Comparison of ENCODE assay signal across 3 cellular contexts in the genomic region with DNA sequence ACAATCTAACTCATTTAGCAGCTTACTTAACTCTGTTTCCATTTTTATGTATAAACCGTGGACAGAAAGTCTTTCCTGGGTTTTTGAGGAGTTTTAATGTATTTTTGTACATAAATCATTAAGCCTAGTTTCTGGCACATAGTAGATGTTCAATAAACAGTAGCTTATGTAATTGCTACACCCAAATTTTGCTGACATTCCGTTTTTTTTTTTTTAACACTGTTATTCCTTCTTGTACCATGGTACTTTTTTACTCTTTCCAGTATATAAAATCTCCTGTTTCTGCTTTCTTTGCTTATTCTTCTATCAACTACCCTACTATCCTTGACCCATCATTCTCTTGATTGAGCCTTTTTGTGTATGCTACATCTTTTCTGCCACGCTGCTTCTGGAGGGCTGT.
TF ChIP-seq lines count a peak whose summit lies in the region.

No MANE protein-coding gene starts in this region.

TF ChIP-seq in A549, 52 proteins besides CTCF, POLR2A, EP300 and RAD21:
- TF ChIP-seq EHF (CRISPR knock-in tag; IDR thresholded peaks at IDR 0.05) (no peak), MAFK (IDR thresholded peaks at IDR 0.05; ENCODE audit: partially characterized antibody) (peak; percentile 80)
TF ChIP-seq in A549: peak in this region for 1.

TF ChIP-seq in IMR-90, 13 proteins besides CTCF, POLR2A, EP300 and RAD21:
- TF ChIP-seq FOS (IDR thresholded peaks at IDR 0.05; ENCODE audit: low read depth, low read length), result no peak
- peak; percentile 61 for TF ChIP-seq MAFK (IDR thresholded peaks at IDR 0.05; ENCODE audit: low read depth, low read length)
- TF ChIP-seq, protein P1, sequence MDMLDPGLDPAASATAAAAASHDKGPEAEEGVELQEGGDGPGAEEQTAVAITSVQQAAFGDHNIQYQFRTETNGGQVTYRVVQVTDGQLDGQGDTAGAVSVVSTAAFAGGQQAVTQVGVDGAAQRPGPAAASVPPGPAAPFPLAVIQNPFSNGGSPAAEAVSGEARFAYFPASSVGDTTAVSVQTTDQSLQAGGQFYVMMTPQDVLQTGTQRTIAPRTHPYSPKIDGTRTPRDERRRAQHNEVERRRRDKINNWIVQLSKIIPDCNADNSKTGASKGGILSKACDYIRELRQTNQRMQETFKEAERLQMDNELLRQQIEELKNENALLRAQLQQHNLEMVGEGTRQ (IDR thresholded peaks at IDR 0.05; ENCODE audit: low read depth, low read length), result no peak

TF ChIP-seq in K562, 482 proteins besides CTCF, POLR2A, EP300 and RAD21:
- TF ChIP-seq, protein P2, sequence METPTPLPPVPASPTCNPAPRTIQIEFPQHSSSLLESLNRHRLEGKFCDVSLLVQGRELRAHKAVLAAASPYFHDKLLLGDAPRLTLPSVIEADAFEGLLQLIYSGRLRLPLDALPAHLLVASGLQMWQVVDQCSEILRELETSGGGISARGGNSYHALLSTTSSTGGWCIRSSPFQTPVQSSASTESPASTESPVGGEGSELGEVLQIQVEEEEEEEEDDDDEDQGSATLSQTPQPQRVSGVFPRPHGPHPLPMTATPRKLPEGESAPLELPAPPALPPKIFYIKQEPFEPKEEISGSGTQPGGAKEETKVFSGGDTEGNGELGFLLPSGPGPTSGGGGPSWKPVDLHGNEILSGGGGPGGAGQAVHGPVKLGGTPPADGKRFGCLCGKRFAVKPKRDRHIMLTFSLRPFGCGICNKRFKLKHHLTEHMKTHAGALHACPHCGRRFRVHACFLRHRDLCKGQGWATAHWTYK (CRISPR knock-in tag; IDR thresholded peaks at IDR 0.05), result no peak
- no peak for TF ChIP-seq NONO (IDR thresholded peaks at IDR 0.05; ENCODE audit: low read depth in 2 of 2, low read length in 1 of 2)
- peak; percentile 81 for TF ChIP-seq ZNF316 (IDR thresholded peaks at IDR 0.05)
- TF ChIP-seq, protein P3, sequence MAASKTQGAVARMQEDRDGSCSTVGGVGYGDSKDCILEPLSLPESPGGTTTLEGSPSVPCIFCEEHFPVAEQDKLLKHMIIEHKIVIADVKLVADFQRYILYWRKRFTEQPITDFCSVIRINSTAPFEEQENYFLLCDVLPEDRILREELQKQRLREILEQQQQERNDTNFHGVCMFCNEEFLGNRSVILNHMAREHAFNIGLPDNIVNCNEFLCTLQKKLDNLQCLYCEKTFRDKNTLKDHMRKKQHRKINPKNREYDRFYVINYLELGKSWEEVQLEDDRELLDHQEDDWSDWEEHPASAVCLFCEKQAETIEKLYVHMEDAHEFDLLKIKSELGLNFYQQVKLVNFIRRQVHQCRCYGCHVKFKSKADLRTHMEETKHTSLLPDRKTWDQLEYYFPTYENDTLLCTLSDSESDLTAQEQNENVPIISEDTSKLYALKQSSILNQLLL (CRISPR knock-in tag; IDR thresholded peaks at IDR 0.05; ENCODE audit: borderline replicate concordance), result no peak
- peak; percentile 31; the same call in 1 of the 2 replicates for TF ChIP-seq C11orf30 (IDR thresholded peaks at IDR 0.05; ENCODE audit: low read depth)
- TF ChIP-seq MAFG (tag; conservative IDR thresholded peaks at IDR 0.05), result peak; percentile 46
- TF ChIP-seq SMAD1 (IDR thresholded peaks at IDR 0.05; ENCODE audit: low read depth, low read length, partially characterized antibody), result no peak
- no peak for TF ChIP-seq ASH1L (IDR thresholded peaks at IDR 0.05; ENCODE audit: borderline replicate concordance, low read depth, partially characterized antibody)
- TF ChIP-seq BCOR (IDR thresholded peaks at IDR 0.05), result no peak
- no peak for TF ChIP-seq SMAD3 (CRISPR knock-in tag; conservative IDR thresholded peaks at IDR 0.05)
- TF ChIP-seq MAFF (IDR thresholded peaks at IDR 0.05; ENCODE audit: low read length), result peak; percentile 47; the same call in 1 of the 2 replicates
